Comparison of ENCODE assay signal across 8 cellular contexts in the genomic region with DNA sequence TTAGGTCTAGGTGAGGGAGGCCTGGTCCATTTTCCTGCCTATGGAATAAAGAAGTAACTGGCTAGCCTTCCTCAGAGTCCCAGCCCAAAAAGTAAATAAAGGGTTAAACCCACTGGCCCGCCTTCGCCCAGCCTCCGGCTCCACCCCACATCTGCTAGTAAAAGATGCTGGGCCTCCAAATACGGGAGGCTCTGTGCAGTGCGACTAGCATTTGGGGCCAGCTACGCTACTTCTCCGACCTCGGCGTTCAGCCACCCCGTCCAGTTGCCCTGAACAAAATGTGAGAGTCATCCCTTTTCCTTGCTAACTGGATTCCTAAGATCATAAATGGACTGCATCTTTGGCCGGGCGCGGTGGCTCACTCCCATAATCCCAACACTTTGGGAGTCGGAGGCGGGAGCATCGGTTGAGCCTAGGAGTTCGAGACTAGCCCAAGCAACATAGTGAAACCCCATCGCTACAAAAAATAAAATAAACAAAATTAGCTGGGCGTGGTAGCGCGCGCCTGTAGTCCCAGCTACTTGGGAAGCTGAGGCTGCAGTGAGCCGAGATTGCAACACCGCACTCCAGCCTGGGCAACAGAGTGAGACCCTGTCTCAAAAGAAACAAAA.
A peak's percentile ranks its signal among the peaks of the same experiment; 100 is the strongest.
DNase-seq lines count a peak whose midpoint lies in the region; ATAC-seq and FAIRE-seq lines count a peak whose summit lies in the region.

No MANE protein-coding gene starts in this region.

- peaks cover 26 to 48% (median 41%) of the 10 kb centered on the region in 10 experiments; a peak in 18 of 20 replicates for H3K4me1 ChIP-seq in BLaER1 treated with 17β-estradiol and CSF1 and Interleukin-3, amounts not matched to agents 10 nM and 100 nM

- peaks cover 0 to 27% (median 10%) of the 10 kb centered on the region in 11 experiments; a peak in 12 of 22 replicates for H4K20me1 ChIP-seq in BLaER1 treated with 17β-estradiol and CSF1 and Interleukin-3, amounts not matched to agents 10 nM and 100 nM

- peak; percentile 84 for FAIRE-seq in TTC549 (lab: Jason Lieb, UNC)

- H3K36me3 ChIP-seq in BLaER1 treated with 17β-estradiol and CSF1 and Interleukin-3, amounts not matched to agents 10 nM and 100 nM: no peaks in the 10 kb centered on the region

- peak overlapping the region; percentile 86 to 100 (median 99) for H3K4me2 ChIP-seq in BLaER1 treated with 17β-estradiol and CSF1 and Interleukin-3, amounts not matched to agents 10 nM and 100 nM

- peaks cover 38 to 57% (median 53%) of the 10 kb centered on the region in 11 experiments for H3K27me3 ChIP-seq in BLaER1 treated with 17β-estradiol and CSF1 and Interleukin-3, amounts not matched to agents 10 nM and 100 nM

- peak overlapping the region in 6 of 11 experiments; percentile 49 to 74 (median 60); a peak in 8 of 22 replicates for H3K9ac ChIP-seq in BLaER1 treated with 17β-estradiol and CSF1 and Interleukin-3, amounts not matched to agents 10 nM and 100 nM

- DNase-seq in LoVo (ENCODE audit: low spot score) (peak; percentile 18), caudate nucleus (lab: John Stamatoyannopoulos, UW) (peak in 59 of 61 donors; percentile 29 to 89 (median 72)), iPS-NIHi7 (ENCODE audit: extremely low spot score) (peak; percentile 81), KG1 (lab: John Stamatoyannopoulos, UW) (no peak)
- peak; percentile 56 for DNase-seq in stimulated activated CD4-positive, alpha-beta T cell treated with anti-CD3 and anti-CD28 coated beads, Interleukin-12 subunit alpha, Interleukin-12 subunit beta, amount 100 ng/mL, for 4 hours

- H3K9me3 ChIP-seq in BLaER1 treated with 17β-estradiol and CSF1 and Interleukin-3, amounts not matched to agents 10 nM and 100 nM (replicated peaks in 1 of 11): no peaks in the 10 kb centered on the region

- ATAC-seq in HG02642 (IDR thresholded peaks at IDR 0.05; ENCODE audit: poor library complexity, unreplicated experiment): no peak

- H3K4me3 ChIP-seq in BLaER1 treated with 17β-estradiol and CSF1 and Interleukin-3, amounts not matched to agents 10 nM and 100 nM: peak overlapping the region in 9 of 10 experiments; percentile 55 to 73 (median 65); a peak in 15 of 20 replicates

- no peak overlapping the region for H3K27ac ChIP-seq in BLaER1 treated with 17β-estradiol and CSF1 and Interleukin-3, amounts not matched to agents 10 nM and 100 nM
- peak overlapping the region; percentile 94 for H3K27ac ChIP-seq in caudate nucleus (ENCODE audit: low read depth, low read length)
